9 cellular contexts compared by ENCODE assay signal in genomic region chr15:31435891-31436628, GRCh38.
DNase-seq lines count a peak whose midpoint lies in the region; ATAC-seq, FAIRE-seq and TF ChIP-seq lines count a peak whose summit lies in the region.
"Had no signal": no experiment of that assay in that cellular context is flagged by ENCODE, and none has a peak within 500 bp of the region (broad histone marks: within the 10 kb centered on the region; RNA-seq: fewer than 3 reads in every experiment).

No MANE protein-coding gene starts in this region.

- H3K4me3 ChIP-seq in GM12865 (ENCODE audit: low read depth, low read length) (peak overlapping the region; percentile 51), SJSA1 (no peak overlapping the region), small intestine (ENCODE audit: low read depth in 1 of 2, low read length in 2 of 2) (no peak overlapping the region)
- H3K4me3 ChIP-seq: SK-N-MC had no signal

- peak; percentile 60 for DNase-seq in GM12865 (ENCODE audit: low read depth)
- no peak for DNase-seq in SJSA1 (ENCODE audit: low read depth in 1 of 2, low spot score in 2 of 2)
- no peak for DNase-seq in epithelial cell of prostate (ENCODE audit: low read depth, low spot score)
- DNase-seq in small intestine: peak; percentile 42
- DNase-seq in urothelium cell line (ENCODE audit: low spot score): no peak
- no peak for DNase-seq in type B pancreatic cell (ENCODE audit: extremely low spot score, unreplicated experiment)
- no peak for DNase-seq in LoVo (ENCODE audit: low spot score)

- H3K36me3 ChIP-seq in SJSA1 (no peaks in the 10 kb centered on the region), small intestine (ENCODE audit: control insufficient read depth in 2 of 2, insufficient read depth in 2 of 2, low read length in 2 of 2) (no peaks in the 10 kb centered on the region)

- peaks cover 15% of the 10 kb centered on the region for H3K27me3 Mint-ChIP-seq in type B pancreatic cell

- FAIRE-seq in small intestine (lab: Jason Lieb, UNC) (no peak), urothelium cell line (lab: Jason Lieb, UNC) (no peak)

- no peaks in the 10 kb centered on the region for H3K9me3 Mint-ChIP-seq in type B pancreatic cell

- no peak overlapping the region for H3K4me3 Mint-ChIP-seq in type B pancreatic cell

- H3K9me3 ChIP-seq in SJSA1 (replicated peaks) (no peaks in the 10 kb centered on the region), small intestine (ENCODE audit: control insufficient read depth, low read depth) (no peaks in the 10 kb centered on the region)

- no peak for ATAC-seq in HG02852 (IDR thresholded peaks at IDR 0.05; ENCODE audit: unreplicated experiment)

- H3K4me1 Mint-ChIP-seq in type B pancreatic cell (ENCODE audit: unreplicated experiment): peaks cover 10% of the 10 kb centered on the region

- peak overlapping the region; percentile 80 for H3K27ac ChIP-seq in SJSA1
- H3K27ac ChIP-seq in epithelial cell of prostate: peak overlapping the region; percentile 77
- H3K27ac ChIP-seq in small intestine (ENCODE audit: low read depth in 1 of 2, low read length in 1 of 2): peak overlapping the region; percentile 82 to 97
- H3K27ac ChIP-seq: SK-N-MC had no signal

- H3K4me1 ChIP-seq in SJSA1 (replicated peaks): peaks cover 35% of the 10 kb centered on the region
- peaks cover 7 to 10% of the 10 kb centered on the region in 2 donors for H3K4me1 ChIP-seq in small intestine (ENCODE audit: control insufficient read depth in 2 of 2, insufficient read depth in 1 of 2, low read depth in 1 of 2, low read length in 1 of 2)

- H3K36me3 Mint-ChIP-seq in type B pancreatic cell: no peaks in the 10 kb centered on the region

- 41 to 47% (median 45%) methylated on average over 13 to 14 of the region's 14 CpGs for WGBS in small intestine, 3 donors

- H3K27ac Mint-ChIP-seq in type B pancreatic cell: no peak overlapping the region

- TF ChIP-seq CTCF in GM12865 (IDR thresholded peaks at IDR 0.05; ENCODE audit: insufficient read depth, low read depth, low read length, missing control alignments) (no peak), type B pancreatic cell (conservative IDR thresholded peaks at IDR 0.05) (no peak)

- H3K27me3 ChIP-seq in SJSA1 (replicated peaks): no peaks in the 10 kb centered on the region
- no peaks in the 10 kb centered on the region for H3K27me3 ChIP-seq in small intestine (ENCODE audit: control insufficient read depth in 2 of 2, insufficient read depth in 2 of 2, low read length in 2 of 2)

Comparison
In these comparisons a context has a peak if more than half of its experiments do, and no peak if none do; other contexts are left out.
1. DNase-seq: peak in GM12865 (single experiment) and small intestine (single experiment); none in SJSA1 (0 of 2), epithelial cell of prostate (single experiment), urothelium cell line (single experiment), type B pancreatic cell (single experiment) and LoVo (single experiment).
2. Peak in every context shown above with its lines, with median percentiles within 50 percentile points of each other: H3K27ac ChIP-seq.